ENCODE assay signal across 9 cellular contexts in the genomic region with DNA sequence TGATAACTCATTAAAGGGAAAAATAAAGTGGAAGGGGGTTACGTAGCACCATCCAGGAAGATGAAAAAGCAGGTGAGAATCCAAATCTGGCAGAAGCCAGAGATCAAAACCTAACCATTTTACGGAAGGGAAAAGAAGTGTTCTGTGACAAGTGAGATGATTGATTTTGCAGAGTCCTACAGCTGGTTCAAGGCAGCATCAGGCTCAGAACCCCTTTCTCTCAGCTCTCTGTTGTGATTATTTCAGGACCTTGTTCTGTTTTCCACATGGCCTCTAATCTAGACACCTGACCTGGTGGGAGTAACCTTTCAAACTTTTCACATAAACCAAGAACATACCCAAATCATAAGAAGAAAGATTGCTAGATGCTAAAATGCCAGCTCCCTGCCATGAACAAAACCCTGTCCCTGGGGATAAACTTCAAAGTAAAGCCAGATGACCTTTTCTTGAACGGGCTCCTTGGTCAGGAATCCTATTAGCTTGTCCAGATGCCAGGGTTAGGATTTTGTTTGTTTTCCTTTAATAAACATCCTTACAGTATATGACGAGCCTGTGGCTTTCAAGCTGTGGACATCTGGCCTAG. TPM values are rescaled to one million over a fixed set of nuclear protein-coding genes. Genes with fewer than 3 reads are reported as not detected.
DNase-seq lines count a peak whose midpoint lies in the region; ATAC-seq, FAIRE-seq and TF ChIP-seq lines count a peak whose summit lies in the region.
"Had no signal": no experiment of that assay in that cellular context is flagged by ENCODE, and none has a peak within 500 bp of the region (broad histone marks: within the 10 kb centered on the region; RNA-seq: fewer than 3 reads in every experiment).

No MANE protein-coding gene starts in this region.

- CTCF ChIA-PET in SK-N-SH (lab: Yijun Ruan, JAX) (interaction anchor here (2.3 kb wide), 1 partner anchor 149 kb away, joined by 10 read pairs; no protein-coding TSS in a partner anchor), PC-9 (lab: Charles Lee) (interaction anchor here (0.9 kb wide), 1 partner anchor 363 kb away, joined by 4 read pairs; no protein-coding TSS in a partner anchor)

- H3K9ac ChIP-seq in SK-N-SH: peak overlapping the region; percentile 17; the same call in 1 of the 2 replicates

- peak overlapping the region; percentile 82 for H3K4me2 ChIP-seq in SK-N-SH
- peak overlapping the region; percentile 76 for H3K4me2 ChIP-seq in PC-9

- intact Hi-C loops in PC-9 (cut with micrococcal nuclease; ENCODE audit: unreplicated experiment): no loop called here

- no peaks in the 10 kb centered on the region for H3K9me3 Mint-ChIP-seq in endothelial cell (ENCODE audit: unreplicated experiment)

- ATAC-seq in SK-N-SH treated with all-trans-retinoic acid at 6 μM for 48 hours: no peak
- ATAC-seq in GM18519 (IDR thresholded peaks at IDR 0.05; ENCODE audit: low FRiP score, unreplicated experiment): no peak
- ATAC-seq in GM21619 (IDR thresholded peaks at IDR 0.05; ENCODE audit: unreplicated experiment): no peak

- H3K27me3 Mint-ChIP-seq in endothelial cell (ENCODE audit: unreplicated experiment): peaks cover 14% of the 10 kb centered on the region

- peaks cover 31% of the 10 kb centered on the region for H3K36me3 Mint-ChIP-seq in endothelial cell (ENCODE audit: low read depth, unreplicated experiment)

- POLR2A ChIA-PET in SK-N-SH (lab: Yijun Ruan, JAX) (no interaction called here), PC-9 (lab: Charles Lee; ENCODE audit: unreplicated experiment) (interaction anchor here (0.6 to 0.7 kb wide), 2 partner anchors 29 to 83 kb away, joined by 8 read pairs; no protein-coding TSS in a partner anchor)

- H3K79me2 ChIP-seq in SK-N-SH (ENCODE audit: insufficient read depth) (peaks cover 91% of the 10 kb centered on the region), PC-9 (ENCODE audit: low read depth) (peaks cover 100% of the 10 kb centered on the region)

- H3F3A ChIP-seq in SK-N-SH (replicated peaks; ENCODE audit: insufficient read depth) (peaks cover 35% of the 10 kb centered on the region), PC-9 (ENCODE audit: insufficient read depth, low read depth) (peaks cover 86% of the 10 kb centered on the region)

- H3K27ac ChIP-seq in SK-N-SH (ENCODE audit: low read depth in 2 of 2, low read length in 1 of 2) (peak overlapping the region; percentile 80 to 90), PC-9 (peak overlapping the region; percentile 32), small intestine (ENCODE audit: low read depth in 1 of 2, low read length in 1 of 2) (peak overlapping the region; percentile 57 to 79)

- 58% methylated on average over 4 of the region's 4 CpGs for WGBS in SK-N-SH (ENCODE audit: low lambda C conversion rate)
- 39 to 55% (median 40%) methylated on average over 4 of the region's 4 CpGs for WGBS in small intestine, 3 donors

- H3K4me1 ChIP-seq in SK-N-SH (ENCODE audit: control insufficient read depth in 1 of 2, insufficient read depth in 2 of 2, low read depth in 1 of 2, low read length in 1 of 2) (peaks cover 39 to 47% of the 10 kb centered on the region in 2 experiments), PC-9 (replicated peaks; ENCODE audit: insufficient read depth) (peaks cover 30% of the 10 kb centered on the region), small intestine (ENCODE audit: control insufficient read depth in 2 of 2, insufficient read depth in 1 of 2, low read depth in 1 of 2, low read length in 1 of 2) (peaks cover 14 to 21% of the 10 kb centered on the region in 2 donors)

- H4K20me1 ChIP-seq in SK-N-SH (ENCODE audit: insufficient read depth) (peaks cover 17% of the 10 kb centered on the region), PC-9 (ENCODE audit: insufficient read depth) (peaks cover 98% of the 10 kb centered on the region)

- H3K4me3 ChIP-seq in SK-N-SH (ENCODE audit: low read depth in 2 of 2, low read length in 1 of 2) (peak overlapping the region in 1 of 2 experiments; percentile 24; a peak in 1 of 4 replicates), PC-9 (peak overlapping the region; percentile 29; the same call in 1 of the 2 replicates), small intestine (ENCODE audit: low read depth in 1 of 2, low read length in 2 of 2) (no peak overlapping the region)

- TF ChIP-seq CTCF in SK-N-SH (IDR thresholded peaks at IDR 0.05): no peak
- TF ChIP-seq CTCF in PC-9 (conservative IDR thresholded peaks at IDR 0.05): no peak
- no peak for TF ChIP-seq CTCF in endothelial cell (IDR thresholded peaks at IDR 0.05; ENCODE audit: unreplicated experiment)

- peaks cover 91% of the 10 kb centered on the region for H3K4me1 Mint-ChIP-seq in endothelial cell (ENCODE audit: unreplicated experiment)

- H3K27me3 ChIP-seq in SK-N-SH (ENCODE audit: insufficient read depth) (no peaks in the 10 kb centered on the region), PC-9 (ENCODE audit: insufficient read depth, low read depth) (no peaks in the 10 kb centered on the region), small intestine (ENCODE audit: control insufficient read depth in 2 of 2, insufficient read depth in 2 of 2, low read length in 2 of 2) (no peaks in the 10 kb centered on the region)

- DNase-seq in SK-N-SH: no peak
- no peak for DNase-seq in PC-9
- no peak for DNase-seq in endothelial cell (ENCODE audit: low spot score)
- DNase-seq in small intestine: no peak
- no peak for DNase-seq in GM03348 (ENCODE audit: low spot score)
- DNase-seq: effector CD8-positive, alpha-beta T cell had no signal

- FAIRE-seq in small intestine (lab: Jason Lieb, UNC): no peak

- no peaks in the 10 kb centered on the region for H3K9me3 ChIP-seq in SK-N-SH
- no peaks in the 10 kb centered on the region for H3K9me3 ChIP-seq in PC-9 (ENCODE audit: insufficient read depth, low read depth)
- no peaks in the 10 kb centered on the region for H3K9me3 ChIP-seq in small intestine (ENCODE audit: control insufficient read depth, low read depth)

- no peak overlapping the region for H3K4me3 Mint-ChIP-seq in endothelial cell (ENCODE audit: unreplicated experiment)

- BruUV-seq in PC-9 (replicated peaks; lab: Mats Ljungman, UMichigan): no TSS peak

- H3K36me3 ChIP-seq in SK-N-SH (replicated peaks in 1 of 2; ENCODE audit: control insufficient read depth in 1 of 2, insufficient read depth in 2 of 2, low read length in 1 of 2): peaks cover 13 to 29% of the 10 kb centered on the region in 2 experiments
- H3K36me3 ChIP-seq in PC-9 (ENCODE audit: low read depth): peaks cover 92% of the 10 kb centered on the region
- H3K36me3 ChIP-seq in small intestine (ENCODE audit: control insufficient read depth in 2 of 2, insufficient read depth in 2 of 2, low read length in 2 of 2): peaks cover 2 to 24% of the 10 kb centered on the region in 2 donors

- no peaks in the 10 kb centered on the region for H3K9me2 ChIP-seq in SK-N-SH
- no peaks in the 10 kb centered on the region for H3K9me2 ChIP-seq in PC-9 (ENCODE audit: insufficient read depth)

- TF ChIP-seq EP300 in SK-N-SH (IDR thresholded peaks at IDR 0.05; ENCODE audit: borderline replicate concordance in 1 of 2, low read depth in 1 of 2, low read length in 1 of 2): no peak

- no peak for TF ChIP-seq RAD21 in SK-N-SH (IDR thresholded peaks at IDR 0.05; ENCODE audit: low read length)

- no peak overlapping the region for H2AFZ ChIP-seq in SK-N-SH (ENCODE audit: low read depth)
- no peak overlapping the region for H2AFZ ChIP-seq in PC-9

- peak overlapping the region; percentile 48 for H3K27ac Mint-ChIP-seq in endothelial cell (ENCODE audit: unreplicated experiment)

TF ChIP-seq in SK-N-SH, 30 proteins besides CTCF, POLR2A, EP300 and RAD21 (continues in another document):
- TF ChIP-seq MXI1 (IDR thresholded peaks at IDR 0.05; ENCODE audit: low read depth, low read length) (no peak), FOXM1 (IDR thresholded peaks at IDR 0.05; ENCODE audit: low read depth) (no peak), TEAD4 (IDR thresholded peaks at IDR 0.05; ENCODE audit: borderline replicate concordance, insufficient read depth) (no peak), MEF2A (IDR thresholded peaks at IDR 0.05; ENCODE audit: borderline replicate concordance, low read depth) (no peak), FOXJ3 (CRISPR knock-in tag; IDR thresholded peaks at IDR 0.05) (no peak), RFX5 (IDR thresholded peaks at IDR 0.05; ENCODE audit: low read length) (no peak), TCF12 (IDR thresholded peaks at IDR 0.05) (no peak)

TF ChIP-seq in SK-N-SH treated with all-trans-retinoic acid at 6 μM for 48 hours, 23 proteins besides CTCF, POLR2A, EP300 and RAD21 (continues in another document):
- TF ChIP-seq GLIS3 (CRISPR knock-in tag; IDR thresholded peaks at IDR 0.05): no peak
- no peak for TF ChIP-seq TSHZ2 (CRISPR knock-in tag; IDR thresholded peaks at IDR 0.05)
- no peak for TF ChIP-seq PPARA (CRISPR knock-in tag; IDR thresholded peaks at IDR 0.05; ENCODE audit: borderline replicate concordance)
- no peak for TF ChIP-seq CSDC2 (CRISPR knock-in tag; IDR thresholded peaks at IDR 0.05)
- TF ChIP-seq TCF4 (CRISPR knock-in tag; IDR thresholded peaks at IDR 0.05; ENCODE audit: borderline replicate concordance): no peak
- TF ChIP-seq BACH2 (CRISPR knock-in tag; IDR thresholded peaks at IDR 0.05; ENCODE audit: borderline replicate concordance): no peak

RNA-seq across cellular contexts. Expression of gene DUSP5, which starts 5.9 kb away (rescaled TPM):
- polyA plus RNA-seq in SK-N-SH (2012; rRNA removed): 38.2 and 52.0 TPM in 2 replicates
- 32.6 and 37.1 TPM in 2 replicates for polyA plus RNA-seq in SK-N-SH (2012; cell fraction: cytosol; rRNA removed)
- 60.7 and 85.8 TPM in 2 replicates for polyA plus RNA-seq in SK-N-SH (2012; cell fraction: nucleus; rRNA removed)
- total RNA-seq in PC-9 (2021): 14.2 and 19.0 TPM in 2 replicates
- 46.0 TPM for total RNA-seq in endothelial cell (ENCODE audit: unreplicated experiment)
- polyA plus RNA-seq in small intestine: 10 to 100 TPM in 2 of 3 donors, 1 to 10 TPM in 1; 8.3 to 36.2 (median 11.8) TPM

Comparison
In these comparisons a context has a peak if more than half of its experiments do, and no peak if none do; other contexts are left out.
1. H3K27ac ChIP-seq: peak in every context shown above with its lines; median percentile 85 in SK-N-SH; 68 in small intestine; 32 in PC-9.